In the genomic region with DNA sequence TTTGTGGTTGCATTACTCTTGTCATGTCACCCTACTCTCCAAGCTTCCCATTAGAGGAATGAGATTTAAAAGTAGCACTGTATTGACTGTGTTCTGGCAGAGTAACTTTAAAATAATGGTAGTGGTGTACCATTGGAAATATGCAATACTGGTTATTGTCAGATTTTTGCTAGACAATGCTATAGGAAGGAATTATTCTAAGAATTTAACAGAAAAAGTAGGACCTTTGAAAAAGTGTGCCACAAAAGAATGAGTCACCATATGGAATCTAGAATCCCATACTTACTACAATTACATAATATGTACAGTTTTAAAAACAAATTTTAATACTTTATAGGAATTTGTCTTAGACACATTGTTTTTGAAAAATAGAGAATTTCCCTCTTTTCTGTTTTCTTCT, we compare ENCODE assay signal across 11 cellular contexts. TPM values are rescaled to one million over a fixed set of nuclear protein-coding genes. Genes with fewer than 3 reads are reported as not detected.
DNase-seq lines count a peak whose midpoint lies in the region; ATAC-seq, FAIRE-seq and TF ChIP-seq lines count a peak whose summit lies in the region.
"Had no signal": no experiment of that assay in that cellular context is flagged by ENCODE, and none has a peak within 500 bp of the region (broad histone marks: within the 10 kb centered on the region; RNA-seq: fewer than 3 reads in every experiment).

No MANE protein-coding gene starts in this region.

- no peaks in the 10 kb centered on the region for H3K9me1 ChIP-seq in endothelial cell of umbilical vein (replicated peaks; ENCODE audit: control insufficient read depth, extremely low read depth, insufficient read depth, low read length)

- no peak overlapping the region for H3K4me3 ChIP-seq in AG10803 (ENCODE audit: low read length)
- no peak overlapping the region for H3K4me3 ChIP-seq in HCT116 (replicated peaks in 1 of 2; ENCODE audit: low read depth in 1 of 2, low read length in 2 of 2)
- no peak overlapping the region for H3K4me3 ChIP-seq in RWPE2 (ENCODE audit: severe bottlenecking)
- H3K4me3 ChIP-seq in endothelial cell of umbilical vein (replicated peaks in 1 of 3; ENCODE audit: insufficient read depth in 1 of 3, low read depth in 1 of 3, low read length in 3 of 3), result no peak overlapping the region
- no peak overlapping the region for H3K4me3 ChIP-seq in dorsolateral prefrontal cortex
- no peak overlapping the region for H3K4me3 ChIP-seq in tibial nerve

- CTCF ChIA-PET in HCT116 (lab: Charles Lee) (no interaction called here), endothelial cell of umbilical vein (lab: Charles Lee) (no interaction called here)

- H3K4me1 ChIP-seq in HCT116 (ENCODE audit: control insufficient read depth in 1 of 2, insufficient read depth in 2 of 2, low read length in 2 of 2) (peaks cover 7 to 36% of the 10 kb centered on the region in 2 experiments; a peak in 3 of 4 replicates), RWPE2 (ENCODE audit: insufficient read depth, poor library complexity, severe bottlenecking) (peaks cover 50% of the 10 kb centered on the region), endothelial cell of umbilical vein (ENCODE audit: control insufficient read depth, extremely low read depth, insufficient read depth, low read length) (peaks cover 25% of the 10 kb centered on the region), tibial nerve (peaks cover 0 to 78% (median 9%) of the 10 kb centered on the region in 4 donors)

- H3K27me3 ChIP-seq in HCT116 (ENCODE audit: insufficient read depth, low read length), result no peaks in the 10 kb centered on the region
- no peaks in the 10 kb centered on the region for H3K27me3 ChIP-seq in RWPE2 (ENCODE audit: insufficient read depth, poor library complexity, severe bottlenecking)
- no peaks in the 10 kb centered on the region for H3K27me3 ChIP-seq in endothelial cell of umbilical vein (ENCODE audit: control insufficient read depth in 2 of 2, insufficient read depth in 2 of 2, low read length in 2 of 2)
- no peaks in the 10 kb centered on the region for H3K27me3 ChIP-seq in dorsolateral prefrontal cortex
- H3K27me3 ChIP-seq in tibial nerve, result no peaks in the 10 kb centered on the region

- no peak for TF ChIP-seq POLR2A in HCT116 (IDR thresholded peaks at IDR 0.05; ENCODE audit: borderline replicate concordance, extremely low read depth, insufficient read depth, insufficient read length)
- TF ChIP-seq POLR2A in endothelial cell of umbilical vein (IDR thresholded peaks at IDR 0.05; ENCODE audit: low read depth, low read length), result no peak
- TF ChIP-seq POLR2A in tibial nerve (IDR thresholded peaks at IDR 0.05), result no peak

- H4K20me1 ChIP-seq in HCT116 (ENCODE audit: insufficient read depth), result no peaks in the 10 kb centered on the region
- H4K20me1 ChIP-seq in endothelial cell of umbilical vein (replicated peaks; ENCODE audit: control insufficient read depth, extremely low read depth, insufficient read depth, low read length), result peaks cover 2% of the 10 kb centered on the region

- BruUV-seq in HCT116 (replicated peaks; lab: Mats Ljungman, UMichigan) (no TSS peak), endothelial cell of umbilical vein (replicated peaks; lab: Mats Ljungman, UMichigan) (no TSS peak)

- H2AFZ ChIP-seq in HCT116 (ENCODE audit: low read depth, low read length, poor library complexity, severe bottlenecking) (no peak overlapping the region), endothelial cell of umbilical vein (ENCODE audit: low read depth, low read length) (no peak overlapping the region)

- H3K36me3 ChIP-seq in HCT116 (ENCODE audit: control insufficient read depth in 1 of 2, insufficient read depth in 2 of 2, low read length in 2 of 2), result 0 out of 4 replicates have a peak, but pooled peaks cover 2 to 4% of the 10 kb centered on the region in 2 experiments
- H3K36me3 ChIP-seq in RWPE2 (ENCODE audit: low read depth), result peaks cover 38% of the 10 kb centered on the region
- H3K36me3 ChIP-seq in endothelial cell of umbilical vein (ENCODE audit: control insufficient read depth in 2 of 2, extremely low read depth in 1 of 2, insufficient read depth in 2 of 2, low read length in 2 of 2), result no peaks in the 10 kb centered on the region
- H3K36me3 ChIP-seq in tibial nerve, result peaks cover 0 to 4% (median 0%) of the 10 kb centered on the region in 3 donors

- H3K27ac ChIP-seq in HCT116 (ENCODE audit: low read depth, low read length) (no peak overlapping the region), RWPE2 (ENCODE audit: poor library complexity, severe bottlenecking) (peak overlapping the region; percentile 48), endothelial cell of umbilical vein (ENCODE audit: insufficient read depth, low read depth, low read length) (no peak overlapping the region), dorsolateral prefrontal cortex (no peak overlapping the region), tibial nerve (no peak overlapping the region)

- intact Hi-C loops in HCT116 (cut with micrococcal nuclease) (no loop called here), endothelial cell of umbilical vein (cut with micrococcal nuclease) (loop anchor here (1.0 to 10.0 kb wide), 2 partner anchors 13 to 604 kb away; no protein-coding TSS in a partner anchor), dorsolateral prefrontal cortex (cut with DNase I) (no loop called here)

- H3K79me2 ChIP-seq in HCT116 (ENCODE audit: insufficient read depth, low read length), result peaks cover 100% of the 10 kb centered on the region
- H3K79me2 ChIP-seq in endothelial cell of umbilical vein (ENCODE audit: control insufficient read depth, insufficient read depth, low read length), result peaks cover 97% of the 10 kb centered on the region

- H3K9ac ChIP-seq in HCT116 (ENCODE audit: low read length) (no peak overlapping the region), endothelial cell of umbilical vein (replicated peaks; ENCODE audit: extremely low read depth, insufficient read depth, low read length) (no peak overlapping the region)

- TF ChIP-seq CTCF in AG10803 (conservative IDR thresholded peaks at IDR 0.05; ENCODE audit: low read length), result no peak
- no peak for TF ChIP-seq CTCF in HCT116 (IDR thresholded peaks at IDR 0.05 in 2 of 3, conservative IDR thresholded peaks at IDR 0.05 in 1 of 3; ENCODE audit: borderline replicate concordance in 1 of 3, insufficient read depth in 1 of 3, low read depth in 2 of 3, low read length in 2 of 3)
- TF ChIP-seq CTCF in RWPE2 (IDR thresholded peaks at IDR 0.05; ENCODE audit: poor library complexity, severe bottlenecking), result no peak
- no peak for TF ChIP-seq CTCF in endothelial cell of umbilical vein (IDR thresholded peaks at IDR 0.05; ENCODE audit: extremely low read depth in 1 of 2, insufficient read depth in 1 of 2, low read depth in 1 of 2, low read length in 2 of 2)
- no peak for TF ChIP-seq CTCF in dorsolateral prefrontal cortex (IDR thresholded peaks at IDR 0.05 in 54 of 56, conservative IDR thresholded peaks at IDR 0.05 in 2 of 56; ENCODE audit: low read depth in 1 of 56, partially characterized antibody in 56 of 56)
- no peak for TF ChIP-seq CTCF in tibial nerve (IDR thresholded peaks at IDR 0.05)

- dilution Hi-C loops in endothelial cell of umbilical vein (cut with MboI; ENCODE audit: extremely low pct_ligation_motif_present, low sequenced_read_pairs), result no loop called here

- POLR2A ChIA-PET in HCT116 (lab: Charles Lee), result no interaction called here
- POLR2A ChIA-PET in endothelial cell of umbilical vein (lab: Charles Lee), result no interaction called here

- H3K4me2 ChIP-seq in HCT116 (ENCODE audit: low read length) (no peak overlapping the region), endothelial cell of umbilical vein (ENCODE audit: insufficient read depth, low read length) (peak overlapping the region; percentile 12)

- ATAC-seq in HCT116 (0 out of 2 replicates have a peak, but pooled peaks have one; percentile 17), RWPE2 (ENCODE audit: low read depth) (peak; percentile 56), HG03097 (IDR thresholded peaks at IDR 0.05; ENCODE audit: low FRiP score, unreplicated experiment) (no peak)
- ATAC-seq: stimulated activated naive CD8-positive, alpha-beta T cell treated with anti-CD3 and anti-CD28 coated beads, Interleukin-15, amount 100 ng/mL, for 72 hours had no signal

- H3K9me3 ChIP-seq in HCT116 (ENCODE audit: control insufficient read depth in 1 of 2, insufficient read depth in 1 of 2, low read depth in 1 of 2, low read length in 2 of 2) (no peaks in the 10 kb centered on the region), RWPE2 (ENCODE audit: severe bottlenecking) (no peaks in the 10 kb centered on the region), endothelial cell of umbilical vein (replicated peaks; ENCODE audit: control insufficient read depth, insufficient read depth, low read length) (no peaks in the 10 kb centered on the region), tibial nerve (no peaks in the 10 kb centered on the region)

- RAD21 ChIA-PET in HCT116 (lab: Charles Lee; ENCODE audit: low non-redundant PET in 1 of 2, low total read pairs in 2 of 2, uncharacterized antibody in 2 of 2, unreplicated experiment in 2 of 2), result no interaction called here

- TF ChIP-seq RAD21 in HCT116 (IDR thresholded peaks at IDR 0.05; ENCODE audit: low read depth), result no peak

- TF ChIP-seq EP300 in tibial nerve (IDR thresholded peaks at IDR 0.05), result no peak

- no peaks in the 10 kb centered on the region for H3K9me2 ChIP-seq in HCT116 (ENCODE audit: insufficient read depth)

- peak; percentile 60 for DNase-seq in AG10803 (ENCODE audit: low read depth)
- DNase-seq in HCT116 (ENCODE audit: low read depth, low spot score), result no peak
- no peak for DNase-seq in RWPE2 (ENCODE audit: low spot score)
- peak; percentile 50 for DNase-seq in endothelial cell of umbilical vein (ENCODE audit: low read depth, low spot score)
- no peak for DNase-seq in dorsolateral prefrontal cortex
- no peak for DNase-seq in tibial nerve (ENCODE audit: low spot score in 2 of 2)
- no peak for DNase-seq in iPS-NIHi7 (ENCODE audit: extremely low spot score)
- DNase-seq: NCI-H1694 treated with DMSO at 0.1 percent for 48 hours; stimulated activated naive CD8-positive, alpha-beta T cell treated with anti-CD3 and anti-CD28 coated beads, Interleukin-15, amount 100 ng/mL, for 72 hours; T-helper 9 cell had no signal

- no peak for FAIRE-seq in endothelial cell of umbilical vein (lab: Jason Lieb, UNC)

RNA-seq across cellular contexts. Expression of a gene that starts 13.8 kb away (rescaled TPM):
- total RNA-seq in HCT116 (2021; ENCODE audit: unreplicated experiment) (28.7 TPM), endothelial cell of umbilical vein (36.8 and 38.5 TPM in 2 replicates), dorsolateral prefrontal cortex (10 to 100 TPM; 25.1 to 40.5 (median 32.1) TPM), tibial nerve (10 to 100 TPM; 25.5 to 43.5 (median 40.1) TPM)
- polyA plus RNA-seq in HCT116 (2012), result 9.9 and 10.5 TPM in 2 replicates
- 5.5 and 7.3 TPM in 2 replicates for polyA plus RNA-seq in endothelial cell of umbilical vein
- polyA plus RNA-seq in endothelial cell of umbilical vein (2011; cell fraction: cytosol; rRNA removed), result 8.9 and 10.0 TPM in 2 replicates
- polyA plus RNA-seq in endothelial cell of umbilical vein (2011; cell fraction: nucleus; rRNA removed), result 15.3 and 21.9 TPM in 2 replicates
- 19.8 and 25.9 TPM in 2 replicates for polyA plus RNA-seq in endothelial cell of umbilical vein (2012)
- polyA minus RNA-seq in endothelial cell of umbilical vein, result 23.9 and 24.9 TPM in 2 replicates
- 23.9 TPM for polyA minus RNA-seq in endothelial cell of umbilical vein (2011; cell fraction: cytosol; rRNA and poly(A)+ RNA removed)
- polyA minus RNA-seq in endothelial cell of umbilical vein (2011; cell fraction: nucleus; rRNA and poly(A)+ RNA removed), result 64.4 and 88.3 TPM in 2 replicates

RNA-seq across cellular contexts. Expression of a gene that starts 14.0 kb away (rescaled TPM):
- total RNA-seq in HCT116 (2021; ENCODE audit: unreplicated experiment), result 3.9 TPM
- polyA plus RNA-seq in HCT116 (2012), result 0.59 and 0.75 TPM in 2 replicates
- 3.3 and 4.8 TPM in 2 replicates for total RNA-seq in endothelial cell of umbilical vein
- polyA plus RNA-seq in endothelial cell of umbilical vein, result 0.46 and 0.51 TPM in 2 replicates
- polyA plus RNA-seq in endothelial cell of umbilical vein (2011; cell fraction: cytosol; rRNA removed), result 0.71 and 0.86 TPM in 2 replicates
- 0.62 and 1.7 TPM in 2 replicates for polyA plus RNA-seq in endothelial cell of umbilical vein (2011; cell fraction: nucleus; rRNA removed)
- polyA plus RNA-seq in endothelial cell of umbilical vein (2012), result 0.38 and 5.2 TPM in 2 replicates
- 0.73 and 0.85 TPM in 2 replicates for polyA minus RNA-seq in endothelial cell of umbilical vein
- not detected for polyA minus RNA-seq in endothelial cell of umbilical vein (2011; cell fraction: cytosol; rRNA and poly(A)+ RNA removed)
- 1.4 and 1.7 TPM in 2 replicates for polyA minus RNA-seq in endothelial cell of umbilical vein (2011; cell fraction: nucleus; rRNA and poly(A)+ RNA removed)
- total RNA-seq in dorsolateral prefrontal cortex, result 10 to 100 TPM; 17.6 to 69.1 (median 35.3) TPM
- total RNA-seq in tibial nerve, result 10 to 100 TPM; 13.5 to 23.6 (median 17.2) TPM

Comparison
In these comparisons a context has a peak if more than half of its experiments do, and no peak if none do; other contexts are left out.
1. DNase-seq: peak in AG10803 (single experiment) and endothelial cell of umbilical vein (single experiment); none in HCT116 (single experiment), RWPE2 (single experiment), dorsolateral prefrontal cortex (0 of 10), tibial nerve (0 of 2) and iPS-NIHi7 (single experiment).